Comparison of ENCODE assay signal across 1 cellular context in genomic region chr22:44961682-44962081, GRCh38. TPM values are rescaled to one million over a fixed set of nuclear protein-coding genes. Genes with fewer than 3 reads are reported as not detected.
"Had no signal": no experiment of that assay in that cellular context is flagged by ENCODE, and none has a peak within 500 bp of the region (broad histone marks: within the 10 kb centered on the region; RNA-seq: fewer than 3 reads in every experiment).

No MANE protein-coding gene starts in this region.

RNA-seq across cellular contexts. Expression of gene PHF21B, which starts 48.1 kb away (rescaled TPM):
- polyA plus RNA-seq: aorta had no signal
